7 cellular contexts compared by ENCODE assay signal in genomic region chr12:116559080-116559329, GRCh38. TPM values are rescaled to one million over a fixed set of nuclear protein-coding genes. Genes with fewer than 3 reads are reported as not detected.
A peak's percentile ranks its signal among the peaks of the same experiment; 100 is the strongest.
DNase-seq lines count a peak whose midpoint lies in the region; ATAC-seq and TF ChIP-seq lines count a peak whose summit lies in the region.

No MANE protein-coding gene starts in this region.

- H3K79me2 ChIP-seq in GM23338 (replicated peaks; ENCODE audit: insufficient read depth) = no peaks in the 10 kb centered on the region

- no peaks in the 10 kb centered on the region for H3K9me3 ChIP-seq in suprapubic skin

- DNase-seq in GM23338 (ENCODE audit: low spot score) (peak; percentile 19), MV-4-11 (lab: John Stamatoyannopoulos, UW) (peak; percentile 84), foreskin keratinocyte (no peak), suprapubic skin (ENCODE audit: low spot score in 2 of 2) (no peak), activated gamma-delta T cell treated with Interleukin-2 at 50 U/mL for 16 hours (no peak), NCI-H2029 treated with DMSO at 0.1 percent for 48 hours (lab: John Stamatoyannopoulos, UW) (no peak)

- peak overlapping the region; percentile 17; the same call in 1 of the 2 replicates for H3K27ac ChIP-seq in GM23338 (ENCODE audit: low read depth)
- peak overlapping the region; percentile 88 for H3K27ac ChIP-seq in foreskin keratinocyte
- H3K27ac ChIP-seq in suprapubic skin = peak overlapping the region; percentile 88

- no peaks in the 10 kb centered on the region; the same call in 1 of the 2 replicates for H3K36me3 ChIP-seq in GM23338 (ENCODE audit: insufficient read depth)
- H3K36me3 ChIP-seq in suprapubic skin = no peaks in the 10 kb centered on the region

- WGBS in suprapubic skin = 31% methylated on average over 10 of the region's 10 CpGs

- H3K27ac Mint-ChIP-seq in GM23338 = no peak overlapping the region; the same call in 1 of the 2 replicates

- TF ChIP-seq EP300 in suprapubic skin (IDR thresholded peaks at IDR 0.05) = no peak

- no peaks in the 10 kb centered on the region for H3K9me2 ChIP-seq in GM23338 (ENCODE audit: insufficient read depth)

- H3K4me2 ChIP-seq in GM23338 = no peak overlapping the region

- no peak for TF ChIP-seq CTCF in GM23338 (conservative IDR thresholded peaks at IDR 0.05; ENCODE audit: low read depth in 2 of 2)
- TF ChIP-seq CTCF in foreskin keratinocyte (conservative IDR thresholded peaks at IDR 0.05) = no peak
- TF ChIP-seq CTCF in suprapubic skin (IDR thresholded peaks at IDR 0.05) = no peak

- H3K27me3 ChIP-seq in GM23338 (ENCODE audit: insufficient read depth) (no peaks in the 10 kb centered on the region), foreskin keratinocyte (no peaks in the 10 kb centered on the region), suprapubic skin (no peaks in the 10 kb centered on the region)

- peak overlapping the region; percentile 98 for H2AFZ ChIP-seq in GM23338

- ATAC-seq in GM18873 (IDR thresholded peaks at IDR 0.05; ENCODE audit: low FRiP score, unreplicated experiment) (peak; percentile 45), GM23338 (no peak), foreskin keratinocyte (no peak)

- H3K4me3 Mint-ChIP-seq in GM23338 = no peak overlapping the region

- no peaks in the 10 kb centered on the region for H3F3A ChIP-seq in GM23338 (replicated peaks; ENCODE audit: low read depth)

- H3K4me1 ChIP-seq in GM23338 (ENCODE audit: insufficient read depth) (peaks cover 5% of the 10 kb centered on the region; the same call in 1 of the 2 replicates), foreskin keratinocyte (peaks cover 14% of the 10 kb centered on the region), suprapubic skin (peaks cover 21% of the 10 kb centered on the region)

- H3K36me3 Mint-ChIP-seq in GM23338 (ENCODE audit: low read depth) = peaks cover 2% of the 10 kb centered on the region; the same call in 1 of the 3 replicates

- H3K4me3 ChIP-seq in GM23338 = no peak overlapping the region
- peak overlapping the region; percentile 19 for H3K4me3 ChIP-seq in suprapubic skin

- H3K4me1 Mint-ChIP-seq in GM23338 = peaks cover 9% of the 10 kb centered on the region

- peaks cover 7% of the 10 kb centered on the region for H3K9me3 Mint-ChIP-seq in GM23338

- no peak for TF ChIP-seq POLR2A in suprapubic skin (IDR thresholded peaks at IDR 0.05)

- no peaks in the 10 kb centered on the region for H4K20me1 ChIP-seq in GM23338 (replicated peaks; ENCODE audit: insufficient read depth)

- H3K27me3 Mint-ChIP-seq in GM23338 (ENCODE audit: insufficient read depth, low read depth, poor library complexity) = peaks cover 12% of the 10 kb centered on the region

TF ChIP-seq in GM23338, 12 proteins besides CTCF, POLR2A, EP300 and RAD21:
- TF ChIP-seq POLR2AphosphoS5 (IDR thresholded peaks at IDR 0.05; ENCODE audit: low read depth) = no peak
- no peak for TF ChIP-seq STAT1 (IDR thresholded peaks at IDR 0.05; ENCODE audit: unreplicated experiment)
- TF ChIP-seq CREB1 (CRISPR knock-in tag; IDR thresholded peaks at IDR 0.05; ENCODE audit: low read depth) = no peak
- TF ChIP-seq ZNF331 (CRISPR knock-in tag; IDR thresholded peaks at IDR 0.05; ENCODE audit: low read depth) = no peak
- TF ChIP-seq ZNF462 (CRISPR knock-in tag; IDR thresholded peaks at IDR 0.05) = no peak
- no peak for TF ChIP-seq REST (IDR thresholded peaks at IDR 0.05; ENCODE audit: unreplicated experiment)
- TF ChIP-seq NANOG (IDR thresholded peaks at IDR 0.05; ENCODE audit: borderline replicate concordance) = no peak

RNA-seq across cellular contexts. Expression of gene MAP1LC3B2, which starts 0.2 kb away (rescaled TPM):
- 0.54 and 1.3 TPM in 2 replicates for total RNA-seq in GM23338 (2014; rRNA removed; shearing (Covaris generic))
- polyA plus RNA-seq in GM23338 (2016; fragmentation: Nextera tagmentation; extraction: Ambion mirVana) (6.7 and 9.4 TPM in 2 replicates), foreskin keratinocyte (1.9 and 2.3 TPM in 2 replicates)
- total RNA-seq in foreskin keratinocyte (0.54 and 1.1 TPM in 2 replicates), suprapubic skin (10 to 100 TPM in 1 of 4 donors, 1 to 10 TPM in 2, not detected in 1; 3.5 to 13.9 (median 5.6) TPM)

Comparison
In these comparisons a context has a peak if more than half of its experiments do, and no peak if none do; other contexts are left out.
1. DNase-seq: peak in GM23338 (single experiment) and MV-4-11 (single experiment); none in foreskin keratinocyte (0 of 2), suprapubic skin (0 of 2), activated gamma-delta T cell treated with Interleukin-2 at 50 U/mL for 16 hours (single experiment) and NCI-H2029 treated with DMSO at 0.1 percent for 48 hours (single experiment).
2. H3K27ac ChIP-seq: peak in every context shown above with its lines; median percentile 88 in foreskin keratinocyte; 88 in suprapubic skin; 17 in GM23338.